In the genomic region with DNA sequence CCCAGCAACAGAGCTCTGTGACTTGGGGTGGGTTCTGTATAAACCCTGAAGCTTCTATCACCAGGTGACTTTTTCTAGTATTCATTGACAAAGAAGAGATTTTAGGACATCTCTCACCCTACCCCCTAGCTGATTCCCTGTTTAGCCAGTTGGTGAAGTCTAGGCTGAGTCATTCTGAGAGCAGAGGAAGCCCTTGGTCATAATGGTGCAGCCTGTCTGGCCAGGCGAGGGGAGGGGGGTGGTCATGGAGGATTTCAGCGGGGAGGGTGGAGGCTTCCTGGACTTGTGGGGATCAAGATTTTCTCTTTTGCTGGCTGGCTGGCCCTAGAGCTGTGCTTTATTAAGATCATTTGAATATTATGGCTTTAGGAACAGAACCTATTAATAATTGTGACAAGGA, we compare ENCODE assay signal across 1 cellular context.
TF ChIP-seq lines count a peak whose summit lies in the region.

No MANE protein-coding gene starts in this region.

TF ChIP-seq in K562, 482 proteins besides CTCF, POLR2A, EP300 and RAD21 (continued from another document):
- no peak for TF ChIP-seq CAMTA2 (CRISPR knock-in tag; conservative IDR thresholded peaks at IDR 0.05)
